12 cellular contexts compared by ENCODE assay signal in genomic region chr14:95137804-95138167, GRCh38. TPM values are rescaled to one million over a fixed set of nuclear protein-coding genes. Genes with fewer than 3 reads are reported as not detected.
A peak's percentile ranks its signal among the peaks of the same experiment; 100 is the strongest.
DNase-seq lines count a peak whose midpoint lies in the region; ATAC-seq and TF ChIP-seq lines count a peak whose summit lies in the region.
"Had no signal": no experiment of that assay in that cellular context is flagged by ENCODE, and none has a peak within 500 bp of the region (broad histone marks: within the 10 kb centered on the region; RNA-seq: fewer than 3 reads in every experiment).

No MANE protein-coding gene starts in this region.

- TF ChIP-seq CTCF in CD14-positive monocyte (IDR thresholded peaks at IDR 0.05) (no peak), sigmoid colon (IDR thresholded peaks at IDR 0.05) (no peak), RWPE1 (conservative IDR thresholded peaks at IDR 0.05; ENCODE audit: low read depth) (no peak)

- WGBS in right cardiac atrium = 40% methylated on average over 5 of the region's 5 CpGs
- WGBS in sigmoid colon, 2 donors = 18 to 66% methylated on average over 5 of the region's 5 CpGs

- H3K27me3 ChIP-seq in right cardiac atrium (ENCODE audit: control insufficient read depth, insufficient read depth) (no peaks in the 10 kb centered on the region), sigmoid colon (no peaks in the 10 kb centered on the region)

- intact Hi-C loops in CD14-positive monocyte (cut with micrococcal nuclease) = loop anchor here in 1 of 2 donors (5.0 kb wide), 1 partner anchor 50 kb away; no protein-coding TSS in a partner anchor
- intact Hi-C loops in right cardiac atrium (cut with DNase I) = no loop called here
- intact Hi-C loops in sigmoid colon (cut with DNase I) = no loop called here

- no peaks in the 10 kb centered on the region for H3K9me3 ChIP-seq in right cardiac atrium (ENCODE audit: control insufficient read depth, low read length)
- no peaks in the 10 kb centered on the region for H3K9me3 ChIP-seq in sigmoid colon

- H3K9me3 Mint-ChIP-seq in CD14-positive monocyte = peaks cover 8 to 13% (median 12%) of the 10 kb centered on the region in 7 donors
- no peaks in the 10 kb centered on the region for H3K9me3 Mint-ChIP-seq in activated T-helper 17 cell treated with anti-CD3 and anti-CD28 coated beads, Interleukin-2, amount 50 U/mL, for 72 hours
- H3K9me3 Mint-ChIP-seq: CD4-positive, CD25-positive, alpha-beta regulatory T cell had no signal

- no peak for TF ChIP-seq POLR2A in sigmoid colon (IDR thresholded peaks at IDR 0.05)

- H3K36me3 ChIP-seq in sigmoid colon = no peaks in the 10 kb centered on the region

- no peak for TF ChIP-seq EP300 in sigmoid colon (IDR thresholded peaks at IDR 0.05)

- peaks cover 38% of the 10 kb centered on the region for H3K4me1 Mint-ChIP-seq in CD14-positive monocyte
- H3K4me1 Mint-ChIP-seq in activated T-helper 17 cell treated with anti-CD3 and anti-CD28 coated beads, Interleukin-2, amount 50 U/mL, for 72 hours = peaks cover 38% of the 10 kb centered on the region

- H3K4me1 ChIP-seq in right cardiac atrium (ENCODE audit: control insufficient read depth, insufficient read depth, low read length) = peaks cover 10% of the 10 kb centered on the region
- H3K4me1 ChIP-seq in sigmoid colon = peaks cover 0 to 84% (median 77%) of the 10 kb centered on the region in 4 donors

- H3K4me3 ChIP-seq in right cardiac atrium (ENCODE audit: low read length) (no peak overlapping the region), sigmoid colon (no peak overlapping the region)

- ATAC-seq in activated T-helper 17 cell treated with anti-CD3 and anti-CD28 coated beads, Interleukin-2, amount 50 U/mL, for 72 hours (replicated peaks) = no peak
- peak; percentile 50 to 78 for ATAC-seq in right cardiac atrium
- ATAC-seq: Panc1 had no signal

- DNase-seq in CD14-positive monocyte (ENCODE audit: low spot score) = no peak
- peak in 1 of 3 donors; percentile 19 for DNase-seq in right cardiac atrium
- no peak for DNase-seq in sigmoid colon
- DNase-seq in HuH-7 (ENCODE audit: low spot score) = no peak
- no peak for DNase-seq in NCI-H748 treated with DMSO at 0.1 percent for 48 hours (lab: John Stamatoyannopoulos, UW)
- DNase-seq in RWPE1 (ENCODE audit: low spot score) = no peak
- no peak for DNase-seq in NCI-H226
- DNase-seq: activated effector memory CD4-positive, alpha-beta T cell treated with Interleukin-2 at 50 U/mL for 16 hours; NCI-H1417 treated with DMSO at 0.1 percent for 48 hours had no signal

- no peak overlapping the region for H3K4me3 Mint-ChIP-seq in CD14-positive monocyte
- no peak overlapping the region for H3K4me3 Mint-ChIP-seq in activated T-helper 17 cell treated with anti-CD3 and anti-CD28 coated beads, Interleukin-2, amount 50 U/mL, for 72 hours

- H3K27ac ChIP-seq in right cardiac atrium (ENCODE audit: low read length) (no peak overlapping the region), sigmoid colon (peak overlapping the region; percentile 10 to 57 (median 53)), RWPE1 (no peak overlapping the region)

- H3K36me3 Mint-ChIP-seq in CD14-positive monocyte = peaks cover 13 to 31% of the 10 kb centered on the region in 2 donors
- peaks cover 38% of the 10 kb centered on the region for H3K36me3 Mint-ChIP-seq in activated T-helper 17 cell treated with anti-CD3 and anti-CD28 coated beads, Interleukin-2, amount 50 U/mL, for 72 hours (ENCODE audit: low read depth)

- POLR2A ChIA-PET in RWPE1 (lab: Yijun Ruan, JAX; ENCODE audit: low non-redundant PET) = no interaction called here

- peaks cover 0 to 3% (median 0%) of the 10 kb centered on the region in 3 donors for H3K27me3 Mint-ChIP-seq in CD14-positive monocyte (ENCODE audit: low read depth in 3 of 3)
- no peaks in the 10 kb centered on the region for H3K27me3 Mint-ChIP-seq in activated T-helper 17 cell treated with anti-CD3 and anti-CD28 coated beads, Interleukin-2, amount 50 U/mL, for 72 hours
- H3K27me3 Mint-ChIP-seq: CD4-positive, CD25-positive, alpha-beta regulatory T cell had no signal

- H3K27ac Mint-ChIP-seq in CD14-positive monocyte = peak overlapping the region in 5 of 7 donors; percentile 3 to 82 (median 63)
- peak overlapping the region; percentile 77 for H3K27ac Mint-ChIP-seq in activated T-helper 17 cell treated with anti-CD3 and anti-CD28 coated beads, Interleukin-2, amount 50 U/mL, for 72 hours

- CTCF ChIA-PET in RWPE1 (lab: Yijun Ruan, JAX) = interaction anchor here (1.1 kb wide), 1 partner anchor 20 kb away, joined by 3 read pairs; no protein-coding TSS in a partner anchor

RNA-seq across cellular contexts. Expression of gene DICER1, which starts 19.5 kb away (rescaled TPM):
- polyA plus RNA-seq in CD14-positive monocyte = 10 to 100 TPM; 26.5 to 38.4 TPM
- total RNA-seq in activated T-helper 17 cell treated with anti-CD3 and anti-CD28 coated beads, Interleukin-2, amount 50 U/mL, for 72 hours = 10 to 100 TPM; 46.5 to 48.1 TPM
- total RNA-seq in right cardiac atrium = 10 to 100 TPM; 22.7 to 30.4 (median 25.9) TPM
- polyA plus RNA-seq in right cardiac atrium = 6.8 TPM
- 10 to 100 TPM; 44.9 to 77.0 (median 51.1) TPM for total RNA-seq in sigmoid colon
- 10 to 100 TPM in 1 of 3 donors, 1 to 10 TPM in 2; 6.0 to 13.2 (median 7.9) TPM for polyA plus RNA-seq in sigmoid colon

Comparison
In these comparisons a context has a peak if more than half of its experiments do, and no peak if none do; other contexts are left out.
1. H3K27ac ChIP-seq: peak in sigmoid colon (4 of 4); none in right cardiac atrium (single experiment) and RWPE1 (single experiment).